2 cellular contexts compared by ENCODE assay signal in genomic region chr4:152738812-152739211, GRCh38.
TF ChIP-seq lines count a peak whose summit lies in the region.

No MANE protein-coding gene starts in this region.

TF ChIP-seq in GM23338, 12 proteins besides CTCF, POLR2A, EP300 and RAD21:
- no peak for TF ChIP-seq ZNF114 (CRISPR knock-in tag; IDR thresholded peaks at IDR 0.05)
- TF ChIP-seq, protein P1, sequence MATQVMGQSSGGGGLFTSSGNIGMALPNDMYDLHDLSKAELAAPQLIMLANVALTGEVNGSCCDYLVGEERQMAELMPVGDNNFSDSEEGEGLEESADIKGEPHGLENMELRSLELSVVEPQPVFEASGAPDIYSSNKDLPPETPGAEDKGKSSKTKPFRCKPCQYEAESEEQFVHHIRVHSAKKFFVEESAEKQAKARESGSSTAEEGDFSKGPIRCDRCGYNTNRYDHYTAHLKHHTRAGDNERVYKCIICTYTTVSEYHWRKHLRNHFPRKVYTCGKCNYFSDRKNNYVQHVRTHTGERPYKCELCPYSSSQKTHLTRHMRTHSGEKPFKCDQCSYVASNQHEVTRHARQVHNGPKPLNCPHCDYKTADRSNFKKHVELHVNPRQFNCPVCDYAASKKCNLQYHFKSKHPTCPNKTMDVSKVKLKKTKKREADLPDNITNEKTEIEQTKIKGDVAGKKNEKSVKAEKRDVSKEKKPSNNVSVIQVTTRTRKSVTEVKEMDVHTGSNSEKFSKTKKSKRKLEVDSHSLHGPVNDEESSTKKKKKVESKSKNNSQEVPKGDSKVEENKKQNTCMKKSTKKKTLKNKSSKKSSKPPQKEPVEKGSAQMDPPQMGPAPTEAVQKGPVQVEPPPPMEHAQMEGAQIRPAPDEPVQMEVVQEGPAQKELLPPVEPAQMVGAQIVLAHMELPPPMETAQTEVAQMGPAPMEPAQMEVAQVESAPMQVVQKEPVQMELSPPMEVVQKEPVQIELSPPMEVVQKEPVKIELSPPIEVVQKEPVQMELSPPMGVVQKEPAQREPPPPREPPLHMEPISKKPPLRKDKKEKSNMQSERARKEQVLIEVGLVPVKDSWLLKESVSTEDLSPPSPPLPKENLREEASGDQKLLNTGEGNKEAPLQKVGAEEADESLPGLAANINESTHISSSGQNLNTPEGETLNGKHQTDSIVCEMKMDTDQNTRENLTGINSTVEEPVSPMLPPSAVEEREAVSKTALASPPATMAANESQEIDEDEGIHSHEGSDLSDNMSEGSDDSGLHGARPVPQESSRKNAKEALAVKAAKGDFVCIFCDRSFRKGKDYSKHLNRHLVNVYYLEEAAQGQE (IDR thresholded peaks at IDR 0.05; ENCODE audit: unreplicated experiment) = no peak
- no peak for TF ChIP-seq STAT1 (IDR thresholded peaks at IDR 0.05; ENCODE audit: unreplicated experiment)
- TF ChIP-seq JUNB (IDR thresholded peaks at IDR 0.05; ENCODE audit: unreplicated experiment) = no peak
- TF ChIP-seq NANOG (IDR thresholded peaks at IDR 0.05; ENCODE audit: borderline replicate concordance) = no peak
- TF ChIP-seq ZNF462 (CRISPR knock-in tag; IDR thresholded peaks at IDR 0.05) = no peak

TF ChIP-seq in GM12878, 131 proteins besides CTCF, POLR2A, EP300 and RAD21:
- peak; percentile 47; the same call in 1 of the 2 replicates for TF ChIP-seq ATF7 (IDR thresholded peaks at IDR 0.05; ENCODE audit: low read depth)
- TF ChIP-seq, protein P2, sequence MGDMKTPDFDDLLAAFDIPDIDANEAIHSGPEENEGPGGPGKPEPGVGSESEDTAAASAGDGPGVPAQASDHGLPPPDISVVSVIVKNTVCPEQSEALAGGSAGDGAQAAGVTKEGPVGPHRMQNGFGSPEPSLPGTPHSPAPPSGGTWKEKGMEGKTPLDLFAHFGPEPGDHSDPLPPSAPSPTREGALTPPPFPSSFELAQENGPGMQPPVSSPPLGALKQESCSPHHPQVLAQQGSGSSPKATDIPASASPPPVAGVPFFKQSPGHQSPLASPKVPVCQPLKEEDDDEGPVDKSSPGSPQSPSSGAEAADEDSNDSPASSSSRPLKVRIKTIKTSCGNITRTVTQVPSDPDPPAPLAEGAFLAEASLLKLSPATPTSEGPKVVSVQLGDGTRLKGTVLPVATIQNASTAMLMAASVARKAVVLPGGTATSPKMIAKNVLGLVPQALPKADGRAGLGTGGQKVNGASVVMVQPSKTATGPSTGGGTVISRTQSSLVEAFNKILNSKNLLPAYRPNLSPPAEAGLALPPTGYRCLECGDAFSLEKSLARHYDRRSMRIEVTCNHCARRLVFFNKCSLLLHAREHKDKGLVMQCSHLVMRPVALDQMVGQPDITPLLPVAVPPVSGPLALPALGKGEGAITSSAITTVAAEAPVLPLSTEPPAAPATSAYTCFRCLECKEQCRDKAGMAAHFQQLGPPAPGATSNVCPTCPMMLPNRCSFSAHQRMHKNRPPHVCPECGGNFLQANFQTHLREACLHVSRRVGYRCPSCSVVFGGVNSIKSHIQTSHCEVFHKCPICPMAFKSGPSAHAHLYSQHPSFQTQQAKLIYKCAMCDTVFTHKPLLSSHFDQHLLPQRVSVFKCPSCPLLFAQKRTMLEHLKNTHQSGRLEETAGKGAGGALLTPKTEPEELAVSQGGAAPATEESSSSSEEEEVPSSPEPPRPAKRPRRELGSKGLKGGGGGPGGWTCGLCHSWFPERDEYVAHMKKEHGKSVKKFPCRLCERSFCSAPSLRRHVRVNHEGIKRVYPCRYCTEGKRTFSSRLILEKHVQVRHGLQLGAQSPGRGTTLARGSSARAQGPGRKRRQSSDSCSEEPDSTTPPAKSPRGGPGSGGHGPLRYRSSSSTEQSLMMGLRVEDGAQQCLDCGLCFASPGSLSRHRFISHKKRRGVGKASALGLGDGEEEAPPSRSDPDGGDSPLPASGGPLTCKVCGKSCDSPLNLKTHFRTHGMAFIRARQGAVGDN (IDR thresholded peaks at IDR 0.05) = no peak
